In genomic region chr20:35465976-35466375, GRCh38 we compare ENCODE assay signal across 18 cellular contexts. TPM values are rescaled to one million over a fixed set of nuclear protein-coding genes. Genes with fewer than 3 reads are reported as not detected.
DNase-seq lines count a peak whose midpoint lies in the region; ATAC-seq and TF ChIP-seq lines count a peak whose summit lies in the region.
"Had no signal": no experiment of that assay in that cellular context is flagged by ENCODE, and none has a peak within 500 bp of the region (broad histone marks: within the 10 kb centered on the region; RNA-seq: fewer than 3 reads in every experiment).

No MANE protein-coding gene starts in this region.

- no peaks in the 10 kb centered on the region for H3K27me3 Mint-ChIP-seq in CD4-positive, CD25-positive, alpha-beta regulatory T cell
- no peaks in the 10 kb centered on the region for H3K27me3 Mint-ChIP-seq in osteocyte (ENCODE audit: unreplicated experiment)

- TF ChIP-seq CTCF in heart left ventricle (IDR thresholded peaks at IDR 0.05) (no peak), psoas muscle (IDR thresholded peaks at IDR 0.05) (no peak), testis (IDR thresholded peaks at IDR 0.05) (no peak), osteocyte (IDR thresholded peaks at IDR 0.05) (no peak)

- no peak overlapping the region for H3K4me3 ChIP-seq in heart left ventricle
- H3K4me3 ChIP-seq in right cardiac atrium (ENCODE audit: low read length) = no peak overlapping the region
- no peak overlapping the region for H3K4me3 ChIP-seq in CD4-positive, CD25-positive, alpha-beta regulatory T cell (ENCODE audit: low read depth, low read length)
- H3K4me3 ChIP-seq in psoas muscle = no peak overlapping the region
- H3K4me3 ChIP-seq in testis = no peak overlapping the region

- ATAC-seq in heart left ventricle (peak in 3 of 4 donors; percentile 30 to 59 (median 39)), right cardiac atrium (no peak), psoas muscle (no peak), GM21786 (IDR thresholded peaks at IDR 0.05; ENCODE audit: unreplicated experiment) (no peak)
- ATAC-seq in CD4-positive, CD25-positive, alpha-beta regulatory T cell (ENCODE audit: low read depth in 2 of 2) = no peak
- ATAC-seq: PC-3 had no signal

- H3K4me3 Mint-ChIP-seq in CD4-positive, CD25-positive, alpha-beta regulatory T cell = no peak overlapping the region
- no peak overlapping the region for H3K4me3 Mint-ChIP-seq in osteocyte (ENCODE audit: unreplicated experiment)

- DNase-seq in heart left ventricle (peak in 2 of 5 donors; percentile 27 to 29), right cardiac atrium (no peak), cerebellar cortex (ENCODE audit: low spot score) (peak; percentile 81), psoas muscle (peak; percentile 59 to 69), testis (no peak), osteocyte (ENCODE audit: extremely low spot score, unreplicated experiment) (no peak)
- DNase-seq in CD4-positive, CD25-positive, alpha-beta regulatory T cell = no peak
- DNase-seq: DMS53, NCI-H1048, NCI-H146, NCI-H2081 treated with DMSO at 0.1 percent for 48 hours, NCI-H510A, NCI-H82, PC-3 had no signal

- 60 to 67% (median 63%) methylated on average over 6 of the region's 6 CpGs for WGBS in heart left ventricle, 4 donors
- 58% methylated on average over 6 of the region's 6 CpGs for WGBS in right cardiac atrium
- 26 to 41% (median 35%) methylated on average over 6 of the region's 6 CpGs for WGBS in psoas muscle, 3 donors
- 83 to 86% methylated on average over 6 of the region's 6 CpGs for WGBS in testis, 2 donors

- H3K9me3 Mint-ChIP-seq in CD4-positive, CD25-positive, alpha-beta regulatory T cell = no peaks in the 10 kb centered on the region
- H3K9me3 Mint-ChIP-seq in osteocyte (ENCODE audit: unreplicated experiment) = no peaks in the 10 kb centered on the region

- intact Hi-C loops in heart left ventricle (cut with DNase I) (loop anchor here in 4 of 10 donors (10.0 kb wide), 3 partner anchors 149 to 419 kb away; partner anchors contain the start of gene SPAG4 (in 1 of the 4)), right cardiac atrium (cut with DNase I) (loop anchor here in 1 of 4 donors (10.0 kb wide), 1 partner anchor 419 kb away; no protein-coding TSS in a partner anchor), psoas muscle (cut with DNase I) (no loop called here), testis (cut with DNase I; ENCODE audit: low total_unique reads) (no loop called here)

- TF ChIP-seq POLR2A in heart left ventricle (IDR thresholded peaks at IDR 0.05) (no peak), testis (IDR thresholded peaks at IDR 0.05) (no peak)

- H3K27ac Mint-ChIP-seq in CD4-positive, CD25-positive, alpha-beta regulatory T cell = peak overlapping the region; percentile 40 to 76 (median 45)
- H3K27ac Mint-ChIP-seq in osteocyte (ENCODE audit: unreplicated experiment) = no peak overlapping the region

- no peak overlapping the region for H3K27ac ChIP-seq in heart left ventricle
- no peak overlapping the region for H3K27ac ChIP-seq in right cardiac atrium (ENCODE audit: low read length)
- H3K27ac ChIP-seq in CD4-positive, CD25-positive, alpha-beta regulatory T cell (ENCODE audit: insufficient read depth, low read length, poor library complexity, severe bottlenecking) = no peak overlapping the region
- peak overlapping the region; percentile 33 for H3K27ac ChIP-seq in psoas muscle
- no peak overlapping the region for H3K27ac ChIP-seq in testis

- H3K27me3 ChIP-seq in heart left ventricle = no peaks in the 10 kb centered on the region
- H3K27me3 ChIP-seq in right cardiac atrium (ENCODE audit: control insufficient read depth, insufficient read depth) = no peaks in the 10 kb centered on the region
- no peaks in the 10 kb centered on the region for H3K27me3 ChIP-seq in CD4-positive, CD25-positive, alpha-beta regulatory T cell (ENCODE audit: control insufficient read depth, insufficient read depth, low read length)
- H3K27me3 ChIP-seq in psoas muscle (ENCODE audit: insufficient read depth in 3 of 3, low read length in 2 of 3) = no peaks in the 10 kb centered on the region
- H3K27me3 ChIP-seq in testis = no peaks in the 10 kb centered on the region

- H3K4me1 ChIP-seq in heart left ventricle (peaks cover 0 to 6% (median 0%) of the 10 kb centered on the region in 12 donors), right cardiac atrium (ENCODE audit: control insufficient read depth, insufficient read depth, low read length) (no peaks in the 10 kb centered on the region), psoas muscle (peaks cover 17% of the 10 kb centered on the region), testis (no peaks in the 10 kb centered on the region)
- H3K4me1 ChIP-seq in CD4-positive, CD25-positive, alpha-beta regulatory T cell (ENCODE audit: control insufficient read depth, insufficient read depth, low read length, poor library complexity, severe bottlenecking) = peaks cover 4% of the 10 kb centered on the region

- H3K9me3 ChIP-seq in heart left ventricle = no peaks in the 10 kb centered on the region
- no peaks in the 10 kb centered on the region for H3K9me3 ChIP-seq in right cardiac atrium (ENCODE audit: control insufficient read depth, low read length)
- H3K9me3 ChIP-seq in CD4-positive, CD25-positive, alpha-beta regulatory T cell (ENCODE audit: control insufficient read depth in 2 of 2, low read length in 2 of 2) = no peaks in the 10 kb centered on the region
- no peaks in the 10 kb centered on the region for H3K9me3 ChIP-seq in psoas muscle
- H3K9me3 ChIP-seq in testis = no peaks in the 10 kb centered on the region

- H3K36me3 Mint-ChIP-seq in CD4-positive, CD25-positive, alpha-beta regulatory T cell = peaks cover 16% of the 10 kb centered on the region
- peaks cover 34% of the 10 kb centered on the region for H3K36me3 Mint-ChIP-seq in osteocyte (ENCODE audit: unreplicated experiment)

- peaks cover 0 to 12% (median 6%) of the 10 kb centered on the region in 4 donors for H3K4me1 Mint-ChIP-seq in CD4-positive, CD25-positive, alpha-beta regulatory T cell
- H3K4me1 Mint-ChIP-seq in osteocyte (ENCODE audit: unreplicated experiment) = peaks cover 20% of the 10 kb centered on the region

- peaks cover 0 to 92% (median 58%) of the 10 kb centered on the region in 9 donors for H3K36me3 ChIP-seq in heart left ventricle
- H3K36me3 ChIP-seq in CD4-positive, CD25-positive, alpha-beta regulatory T cell (ENCODE audit: control insufficient read depth, insufficient read depth, low read length) = peaks cover 12% of the 10 kb centered on the region
- H3K36me3 ChIP-seq in psoas muscle (ENCODE audit: insufficient read depth in 1 of 2, low read depth in 1 of 2) = peaks cover 0 to 69% of the 10 kb centered on the region in 2 donors
- H3K36me3 ChIP-seq in testis (ENCODE audit: low read depth, missing control alignments) = no peaks in the 10 kb centered on the region

RNA-seq across cellular contexts. Expression of gene CEP250, which starts 10.6 kb away (rescaled TPM):
- total RNA-seq in heart left ventricle = 10 to 100 TPM; 11.6 to 21.4 (median 15.4) TPM
- 10 to 100 TPM; 11.4 to 13.0 TPM for polyA plus RNA-seq in heart left ventricle
- total RNA-seq in right cardiac atrium = 10 to 100 TPM; 12.2 to 22.0 (median 18.5) TPM
- polyA plus RNA-seq in right cardiac atrium = 11.0 TPM
- total RNA-seq in CD4-positive, CD25-positive, alpha-beta regulatory T cell = 64.1 TPM
- polyA plus RNA-seq in CD4-positive, CD25-positive, alpha-beta regulatory T cell = 1 to 10 TPM; 4.7 to 5.3 (median 4.9) TPM
- total RNA-seq in psoas muscle = 10 to 100 TPM; 17.0 to 19.3 (median 17.6) TPM
- polyA plus RNA-seq in psoas muscle = 10 to 100 TPM in 1 of 3 donors, 1 to 10 TPM in 2; 4.2 to 13.2 (median 7.4) TPM
- 10 to 100 TPM; 41.2 to 54.5 TPM for total RNA-seq in testis
- 68.6 TPM for polyA plus RNA-seq in testis (ENCODE audit: insufficient read depth, low read depth, low replicate concordance)
- 57.1 and 58.5 TPM in 2 replicates for total RNA-seq in osteocyte

RNA-seq across cellular contexts. Expression of gene GDF5, which starts 27.9 kb away (rescaled TPM):
- total RNA-seq in heart left ventricle = 1 to 10 TPM in 1 of 9 donors, under 1 TPM in 2, not detected in 6; 0.12 to 1.1 (median 0.24) TPM
- polyA plus RNA-seq in heart left ventricle = under 1 TPM in 1 of 2 donors, not detected in 1; 0.14 TPM
- under 1 TPM in 3 of 4 donors, not detected in 1; 0.09 to 0.17 (median 0.11) TPM for total RNA-seq in right cardiac atrium
- polyA plus RNA-seq in right cardiac atrium = 0.05 TPM
- not detected for total RNA-seq in CD4-positive, CD25-positive, alpha-beta regulatory T cell
- polyA plus RNA-seq in CD4-positive, CD25-positive, alpha-beta regulatory T cell = not detected
- total RNA-seq in psoas muscle = 1 to 10 TPM in 1 of 4 donors, under 1 TPM in 2, not detected in 1; 0.13 to 1.1 (median 0.22) TPM
- under 1 TPM in 2 of 3 donors, not detected in 1; 0.03 to 0.13 TPM for polyA plus RNA-seq in psoas muscle
- total RNA-seq in testis = 1 to 10 TPM in 1 of 2 donors, under 1 TPM in 1; 0.94 to 1.1 TPM
- 0.84 TPM for polyA plus RNA-seq in testis (ENCODE audit: insufficient read depth, low read depth, low replicate concordance)
- 4.7 and 6.3 TPM in 2 replicates for total RNA-seq in osteocyte
- total RNA-seq: A673, H1, MCF 10A, PC-3 had no signal

RNA-seq across cellular contexts. Expression of gene UQCC1, which starts 54.2 kb away (rescaled TPM):
- total RNA-seq in heart left ventricle = 100 to 1,000 TPM in 4 of 9 donors, 10 to 100 TPM in 5; 56.4 to 132 (median 96.9) TPM
- 10 to 100 TPM; 50.1 to 98.8 TPM for polyA plus RNA-seq in heart left ventricle
- total RNA-seq in right cardiac atrium = 100 to 1,000 TPM in 1 of 4 donors, 10 to 100 TPM in 3; 79.0 to 127 (median 84.3) TPM
- 67.2 TPM for polyA plus RNA-seq in right cardiac atrium
- 28.3 TPM for total RNA-seq in CD4-positive, CD25-positive, alpha-beta regulatory T cell
- polyA plus RNA-seq in CD4-positive, CD25-positive, alpha-beta regulatory T cell = 10 to 100 TPM; 11.7 to 22.0 (median 18.0) TPM
- total RNA-seq in psoas muscle = 100 to 1,000 TPM in 2 of 4 donors, 10 to 100 TPM in 2; 67.3 to 120 (median 85.8) TPM
- 100 to 1,000 TPM in 2 of 3 donors, 10 to 100 TPM in 1; 71.8 to 129 (median 118) TPM for polyA plus RNA-seq in psoas muscle
- 10 to 100 TPM; 48.9 to 52.8 TPM for total RNA-seq in testis
- polyA plus RNA-seq in testis (ENCODE audit: insufficient read depth, low read depth, low replicate concordance) = 55.8 TPM
- total RNA-seq in osteocyte = 41.1 and 42.2 TPM in 2 replicates

Comparison
In these comparisons a context has a peak if more than half of its experiments do, and no peak if none do; other contexts are left out.
1. ATAC-seq: peak in heart left ventricle (3 of 4); none in right cardiac atrium (0 of 2), CD4-positive, CD25-positive, alpha-beta regulatory T cell (0 of 2), psoas muscle (0 of 4) and GM21786 (single experiment).
2. DNase-seq: peak in cerebellar cortex (single experiment) and psoas muscle (2 of 2); none in right cardiac atrium (0 of 3), CD4-positive, CD25-positive, alpha-beta regulatory T cell (0 of 3), testis (single experiment) and osteocyte (single experiment).